Comparison of ENCODE assay signal across 22 cellular contexts in the genomic region with DNA sequence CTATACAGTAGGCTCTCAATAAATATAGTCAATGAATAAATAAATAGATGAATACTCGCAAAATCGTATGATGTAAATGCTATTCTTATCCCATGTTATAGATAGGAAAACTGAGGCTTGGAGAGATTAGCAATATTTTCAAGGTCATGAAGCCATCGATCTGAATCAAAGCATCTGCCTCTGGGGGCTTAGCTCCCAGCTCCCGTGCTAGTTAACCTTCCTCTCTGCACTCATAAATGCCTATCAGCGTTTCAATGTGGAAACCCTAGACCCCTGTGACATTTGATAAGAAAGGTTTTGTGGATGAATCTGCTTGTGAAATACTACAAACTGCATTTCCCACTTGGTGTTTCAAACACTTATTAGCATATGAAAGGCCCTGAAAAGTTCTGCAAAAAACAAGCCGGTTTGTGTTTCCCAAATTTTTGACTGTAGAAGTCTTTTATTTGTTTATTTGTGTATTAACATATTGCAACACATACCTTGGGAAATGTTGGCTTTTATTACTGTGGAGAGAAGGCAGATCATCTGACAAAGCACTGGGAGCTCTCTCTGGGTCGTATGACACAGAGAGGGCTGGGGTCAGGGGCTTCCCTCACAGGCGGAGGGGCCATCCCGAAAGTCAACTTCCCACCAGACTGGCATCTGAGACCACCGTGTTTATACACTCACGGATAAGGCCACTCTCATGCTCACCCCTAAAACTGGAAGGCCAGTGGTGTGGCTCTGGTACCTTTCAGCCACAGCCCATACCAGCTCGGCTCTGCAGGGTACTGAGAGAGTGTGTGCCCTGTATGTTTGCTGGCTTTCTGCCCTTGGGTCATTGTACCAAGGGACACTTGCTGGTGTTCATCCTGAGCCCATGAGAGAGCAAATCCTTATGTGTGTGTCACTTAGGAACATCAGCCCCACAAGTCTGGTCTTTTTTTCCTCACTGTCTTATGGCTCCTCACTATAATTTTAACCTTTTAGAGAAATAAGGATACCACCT. TPM values are rescaled to one million over a fixed set of nuclear protein-coding genes. Genes with fewer than 3 reads are reported as not detected.
"Had no signal": no experiment of that assay in that cellular context is flagged by ENCODE, and none has a peak within 500 bp of the region (broad histone marks: within the 10 kb centered on the region; RNA-seq: fewer than 3 reads in every experiment).

No MANE protein-coding gene starts in this region.

- H3K4me3 Mint-ChIP-seq: activated CD4-positive, alpha-beta memory T cell treated with anti-CD3 and anti-CD28 coated beads, Interleukin-2, amount 10 ng/mL, durations not matched to agents 7 days and 5 days; activated T-cell treated with anti-CD3 and anti-CD28 coated beads, Interleukin-2, amount 50 U/mL, for 4 hours; naive B cell; neural progenitor cell; stimulated activated naive CD8-positive, alpha-beta T cell treated with anti-CD3 and anti-CD28 coated beads, Interleukin-15, amount 100 ng/mL, for 72 hours had no signal

- H3K36me3 ChIP-seq: esophagus squamous epithelium, neural progenitor cell, pancreas, WERI-Rb-1 had no signal

- ATAC-seq: activated naive CD4-positive, alpha-beta T cell treated with anti-CD3 and anti-CD28 coated beads, Interleukin-2, amount 50 U/mL, for 72 hours; activated T-cell treated with anti-CD3 and anti-CD28 coated beads, Interleukin-2, amount 50 U/mL, for 4 hours; body of pancreas; foreskin keratinocyte; pancreas; SK-N-SH treated with all-trans-retinoic acid at 6 μM for 48 hours; stimulated activated naive CD8-positive, alpha-beta T cell treated with anti-CD3 and anti-CD28 coated beads, Interleukin-15, amount 100 ng/mL, for 72 hours had no signal

- DNase-seq: activated CD4-positive, alpha-beta memory T cell treated with anti-CD3 and anti-CD28 coated beads, Interleukin-2, amount 10 ng/mL, durations not matched to agents 7 days and 5 days; activated CD4-positive, alpha-beta T cell treated with anti-CD3 and anti-CD28 coated beads for 4 hours; activated effector memory CD4-positive, alpha-beta T cell treated with anti-CD3 and anti-CD28 coated beads, Interleukin-2, amount 50 U/mL, for 16 hours; activated T-cell treated with anti-CD3 and anti-CD28 coated beads, Interleukin-2, amount 50 U/mL, for 4 hours; amygdala; body of pancreas; central memory CD4-positive, alpha-beta T cell; cortex of kidney; effector CD4-positive, alpha-beta T cell; esophagus squamous epithelium; foreskin keratinocyte; glutamatergic neuron; naive B cell; stimulated activated naive CD8-positive, alpha-beta T cell treated with anti-CD3 and anti-CD28 coated beads, Interleukin-15, amount 100 ng/mL, for 72 hours; WERI-Rb-1 had no signal

- H3K27me3 ChIP-seq: body of pancreas, neural progenitor cell, pancreas had no signal

- H3K4me1 Mint-ChIP-seq: activated CD4-positive, alpha-beta memory T cell treated with anti-CD3 and anti-CD28 coated beads, Interleukin-2, amount 10 ng/mL, durations not matched to agents 7 days and 5 days; naive B cell; neural progenitor cell; stimulated activated naive CD8-positive, alpha-beta T cell treated with anti-CD3 and anti-CD28 coated beads, Interleukin-15, amount 100 ng/mL, for 72 hours had no signal

- H3K9me3 Mint-ChIP-seq: activated CD4-positive, alpha-beta memory T cell treated with anti-CD3 and anti-CD28 coated beads, Interleukin-2, amount 10 ng/mL, durations not matched to agents 7 days and 5 days; activated naive CD4-positive, alpha-beta T cell treated with anti-CD3 and anti-CD28 coated beads, Interleukin-2, amount 50 U/mL, for 72 hours; activated T-cell treated with anti-CD3 and anti-CD28 coated beads, Interleukin-2, amount 50 U/mL, for 4 hours; naive B cell; neural progenitor cell; stimulated activated naive CD8-positive, alpha-beta T cell treated with anti-CD3 and anti-CD28 coated beads, Interleukin-15, amount 100 ng/mL, for 72 hours had no signal

- H3K36me3 Mint-ChIP-seq: activated naive CD4-positive, alpha-beta T cell treated with anti-CD3 and anti-CD28 coated beads, Interleukin-2, amount 50 U/mL, for 72 hours; naive B cell; neural progenitor cell had no signal

- H3K4me1 ChIP-seq: body of pancreas, esophagus squamous epithelium, foreskin keratinocyte, neural progenitor cell, pancreas had no signal

- H3K9me3 ChIP-seq: body of pancreas, esophagus squamous epithelium, pancreas had no signal

- H3K27ac Mint-ChIP-seq: activated CD4-positive, alpha-beta memory T cell treated with anti-CD3 and anti-CD28 coated beads, Interleukin-2, amount 10 ng/mL, durations not matched to agents 7 days and 5 days; activated naive CD4-positive, alpha-beta T cell treated with anti-CD3 and anti-CD28 coated beads, Interleukin-2, amount 50 U/mL, for 72 hours; neural progenitor cell; stimulated activated naive CD8-positive, alpha-beta T cell treated with anti-CD3 and anti-CD28 coated beads, Interleukin-15, amount 100 ng/mL, for 72 hours had no signal

- H3K4me3 ChIP-seq: body of pancreas, esophagus squamous epithelium, neural progenitor cell, pancreas had no signal

- H3K27ac ChIP-seq: body of pancreas, esophagus squamous epithelium, foreskin keratinocyte, neural progenitor cell, pancreas, WERI-Rb-1 had no signal

RNA-seq across cellular contexts. Expression of a gene that starts 1.0 kb away (rescaled TPM):
- total RNA-seq: activated CD4-positive, alpha-beta memory T cell treated with anti-CD3 and anti-CD28 coated beads, Interleukin-2, amount 10 ng/mL, durations not matched to agents 7 days and 5 days; activated naive CD4-positive, alpha-beta T cell treated with anti-CD3 and anti-CD28 coated beads, Interleukin-2, amount 50 U/mL, for 72 hours; activated T-cell treated with anti-CD3 and anti-CD28 coated beads, Interleukin-2, amount 50 U/mL, for 4 hours; foreskin keratinocyte; lung microvascular endothelial cell; mononuclear cell; skeletal muscle tissue had no signal
- polyA plus RNA-seq: foreskin keratinocyte had no signal

RNA-seq across cellular contexts. Expression of a gene that starts 59.1 kb away (rescaled TPM):
- total RNA-seq: mononuclear cell had no signal
